Comparison of ENCODE assay signal across 13 cellular contexts in the genomic region with DNA sequence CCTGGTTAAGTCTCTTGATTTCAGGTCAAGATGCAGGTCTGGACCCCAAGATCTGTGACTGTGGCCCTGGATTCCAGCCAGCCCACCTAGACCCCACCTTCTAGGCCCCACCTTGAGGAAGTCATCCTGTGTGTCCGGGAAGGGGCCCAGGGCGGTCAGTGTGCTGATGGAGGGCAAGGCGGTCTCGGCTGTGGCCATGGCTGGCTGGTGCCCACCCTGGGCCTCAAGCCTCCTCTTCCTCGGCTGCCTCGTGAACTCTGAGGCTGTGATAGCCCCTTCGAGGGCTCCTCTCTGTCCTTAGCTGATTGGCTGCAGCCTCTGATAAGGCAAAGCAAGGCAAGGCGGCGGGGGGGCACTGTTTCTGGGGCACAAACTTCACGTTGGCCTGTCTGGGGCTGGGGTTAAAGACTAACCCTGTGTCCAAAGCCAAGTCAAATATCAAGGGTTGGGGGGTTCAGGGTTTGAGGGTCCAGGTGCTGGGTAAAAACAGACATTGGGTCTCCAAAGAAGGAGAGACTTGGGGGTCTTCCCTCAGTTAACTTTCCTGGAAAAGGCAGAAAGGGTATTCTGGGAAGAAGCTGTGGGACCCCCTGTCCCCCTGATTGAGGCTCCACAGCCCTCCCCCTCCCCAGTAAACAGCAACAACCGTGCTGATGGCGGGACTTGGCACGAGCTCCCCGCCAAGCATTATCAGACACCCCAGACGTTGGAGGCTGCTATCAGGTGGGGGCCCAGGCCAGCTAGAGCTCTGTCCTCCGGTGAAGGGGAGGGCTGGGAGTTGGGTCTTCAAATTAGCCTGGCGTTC. TPM values are rescaled to one million over a fixed set of nuclear protein-coding genes. Genes with fewer than 3 reads are reported as not detected.
DNase-seq lines count a peak whose midpoint lies in the region; ATAC-seq and TF ChIP-seq lines count a peak whose summit lies in the region.
"Had no signal": no experiment of that assay in that cellular context is flagged by ENCODE, and none has a peak within 500 bp of the region (broad histone marks: within the 10 kb centered on the region; RNA-seq: fewer than 3 reads in every experiment).

TSS of gene KLF1 (minus strand) at position 259 of the 805 bp plus-strand sequence. CDS start at position 198, 61 bp downstream.

- H3K79me2 ChIP-seq in Karpas-422 (ENCODE audit: low read length) = peaks cover 12% of the 10 kb centered on the region

- no peak for ATAC-seq in CD4-positive, CD25-positive, alpha-beta regulatory T cell (ENCODE audit: low read depth in 2 of 2)
- ATAC-seq in natural killer cell treated with Interleukin-12 subunit alpha and Interleukin-12 subunit beta and Interleukin-15 and Interleukin-18, amount 100 ng/mL, for 72 hours = no peak
- ATAC-seq in HG03175 (IDR thresholded peaks at IDR 0.05; ENCODE audit: unreplicated experiment) (no peak), omental fat pad (ENCODE audit: low FRiP score) (no peak)

- H3K9me3 ChIP-seq in CD4-positive, CD25-positive, alpha-beta regulatory T cell (ENCODE audit: control insufficient read depth in 2 of 2, low read length in 2 of 2) = peaks cover 0 to 6% of the 10 kb centered on the region in 2 experiments
- H3K9me3 ChIP-seq in Karpas-422 (ENCODE audit: low read length) (peaks cover 10% of the 10 kb centered on the region), colonic mucosa (no peaks in the 10 kb centered on the region)

- no peak within 1 kb of the TSS for H2AFZ ChIP-seq in Karpas-422 (ENCODE audit: low read length)

- H3K27ac ChIP-seq in CD4-positive, CD25-positive, alpha-beta regulatory T cell (ENCODE audit: insufficient read depth, low read length, poor library complexity, severe bottlenecking) = no peak within 1 kb of the TSS
- H3K27ac ChIP-seq in Karpas-422 (ENCODE audit: low read length) (no peak within 1 kb of the TSS), colonic mucosa (no peak within 1 kb of the TSS)

- intact Hi-C loops in colonic mucosa (cut with DNase I) = loop anchor here (5.0 kb wide), 1 partner anchor 75 kb away; no protein-coding TSS in a partner anchor

- H3K4me3 Mint-ChIP-seq in CD4-positive, CD25-positive, alpha-beta regulatory T cell = peak within 1 kb of the TSS; percentile 59 to 77 (median 70)
- peak within 1 kb of the TSS; percentile 51 for H3K4me3 Mint-ChIP-seq in natural killer cell treated with Interleukin-12 subunit alpha and Interleukin-12 subunit beta and Interleukin-15 and Interleukin-18, amount 100 ng/mL, for 72 hours

- H3K27ac Mint-ChIP-seq in CD4-positive, CD25-positive, alpha-beta regulatory T cell = no peak within 1 kb of the TSS
- no peak within 1 kb of the TSS for H3K27ac Mint-ChIP-seq in natural killer cell treated with Interleukin-12 subunit alpha and Interleukin-12 subunit beta and Interleukin-15 and Interleukin-18, amount 100 ng/mL, for 72 hours

- DNase-seq in CD4-positive, CD25-positive, alpha-beta regulatory T cell = no peak
- no peak for DNase-seq in Karpas-422
- no peak for DNase-seq in colonic mucosa
- DNase-seq in natural killer cell treated with Interleukin-12 subunit alpha and Interleukin-12 subunit beta and Interleukin-15 and Interleukin-18, amount 100 ng/mL, for 72 hours (ENCODE audit: low spot score) = no peak
- no peak for DNase-seq in DMS153 (lab: John Stamatoyannopoulos, UW)
- no peak for DNase-seq in omental fat pad (ENCODE audit: low spot score)
- no peak for DNase-seq in NCI-H774 (lab: John Stamatoyannopoulos, UW)
- DNase-seq: activated naive CD4-positive, alpha-beta T cell treated with Interleukin-2 at 50 U/mL for 16 hours; DMS 273 treated with DMSO at 0.1 percent for 48 hours; midbrain; NCI-H2171 treated with DMSO at 0.1 percent for 48 hours had no signal

- H4K20me1 ChIP-seq in Karpas-422 (ENCODE audit: insufficient read depth, low read depth, low read length) = no peaks in the 10 kb centered on the region; the same call in 1 of the 2 replicates

- peaks cover 37% of the 10 kb centered on the region for H3K4me1 ChIP-seq in CD4-positive, CD25-positive, alpha-beta regulatory T cell (ENCODE audit: control insufficient read depth, insufficient read depth, low read length, poor library complexity, severe bottlenecking)
- H3K4me1 ChIP-seq in Karpas-422 (ENCODE audit: low read length) (peaks cover 27% of the 10 kb centered on the region), colonic mucosa (peaks cover 6% of the 10 kb centered on the region)

- H3K27me3 ChIP-seq in CD4-positive, CD25-positive, alpha-beta regulatory T cell (ENCODE audit: control insufficient read depth, insufficient read depth, low read length) = no peaks in the 10 kb centered on the region
- H3K27me3 ChIP-seq in Karpas-422 (ENCODE audit: low read length) = no peaks in the 10 kb centered on the region
- H3K27me3 ChIP-seq in colonic mucosa = no peaks in the 10 kb centered on the region

- H3K4me1 Mint-ChIP-seq in CD4-positive, CD25-positive, alpha-beta regulatory T cell = peaks cover 8 to 39% (median 21%) of the 10 kb centered on the region in 4 donors
- peaks cover 21 to 25% of the 10 kb centered on the region in 2 donors for H3K4me1 Mint-ChIP-seq in natural killer cell treated with Interleukin-12 subunit alpha and Interleukin-12 subunit beta and Interleukin-15 and Interleukin-18, amount 100 ng/mL, for 72 hours (ENCODE audit: low read depth in 2 of 2)

- H3K36me3 ChIP-seq in CD4-positive, CD25-positive, alpha-beta regulatory T cell (ENCODE audit: control insufficient read depth, insufficient read depth, low read length) = no peaks in the 10 kb centered on the region
- H3K36me3 ChIP-seq in Karpas-422 (ENCODE audit: insufficient read depth, low read length) (no peaks in the 10 kb centered on the region), colonic mucosa (no peaks in the 10 kb centered on the region)
- H3K36me3 ChIP-seq: tibial nerve had no signal

- peak within 1 kb of the TSS; percentile 72 for H3K4me2 ChIP-seq in Karpas-422 (ENCODE audit: low read depth, low read length, poor library complexity, severe bottlenecking)

- H3K36me3 Mint-ChIP-seq in CD4-positive, CD25-positive, alpha-beta regulatory T cell = peaks cover 4% of the 10 kb centered on the region
- H3K36me3 Mint-ChIP-seq in natural killer cell treated with Interleukin-12 subunit alpha and Interleukin-12 subunit beta and Interleukin-15 and Interleukin-18, amount 100 ng/mL, for 72 hours = no peaks in the 10 kb centered on the region

- H3K9ac ChIP-seq in Karpas-422 (ENCODE audit: low read length) (peak within 1 kb of the TSS; percentile 46; the same call in 1 of the 2 replicates), colonic mucosa (ENCODE audit: low read depth in 2 of 2, low read length in 2 of 2) (peak within 1 kb of the TSS; percentile 14 to 66)

- no peak within 1 kb of the TSS for H3K4me3 ChIP-seq in CD4-positive, CD25-positive, alpha-beta regulatory T cell (ENCODE audit: low read depth, low read length)
- peak within 1 kb of the TSS; percentile 58; the same call in 1 of the 2 replicates for H3K4me3 ChIP-seq in Karpas-422 (ENCODE audit: low read length)
- peak within 1 kb of the TSS; percentile 50 for H3K4me3 ChIP-seq in colonic mucosa

- H3K9me2 ChIP-seq in Karpas-422 (replicated peaks; ENCODE audit: insufficient read depth, low read length) = no peaks in the 10 kb centered on the region

- peaks cover 0 to 3% (median 0%) of the 10 kb centered on the region in 7 donors for H3K9me3 Mint-ChIP-seq in CD4-positive, CD25-positive, alpha-beta regulatory T cell
- H3K9me3 Mint-ChIP-seq in natural killer cell treated with Interleukin-12 subunit alpha and Interleukin-12 subunit beta and Interleukin-15 and Interleukin-18, amount 100 ng/mL, for 72 hours = no peaks in the 10 kb centered on the region

- peaks cover 4% of the 10 kb centered on the region for H3K27me3 Mint-ChIP-seq in CD4-positive, CD25-positive, alpha-beta regulatory T cell
- H3K27me3 Mint-ChIP-seq in natural killer cell treated with Interleukin-12 subunit alpha and Interleukin-12 subunit beta and Interleukin-15 and Interleukin-18, amount 100 ng/mL, for 72 hours = no peaks in the 10 kb centered on the region

- TF ChIP-seq CTCF in colonic mucosa (IDR thresholded peaks at IDR 0.05) = no peak
- TF ChIP-seq CTCF in omental fat pad (IDR thresholded peaks at IDR 0.05) = no peak

RNA-seq across cellular contexts. Expression of gene KLF1, which starts in this region (rescaled TPM):
- not detected for total RNA-seq in CD4-positive, CD25-positive, alpha-beta regulatory T cell
- polyA plus RNA-seq in CD4-positive, CD25-positive, alpha-beta regulatory T cell = under 1 TPM in 1 of 4 donors, not detected in 3; 0.23 TPM
- total RNA-seq in Karpas-422 (2014; rRNA removed; shearing (Covaris generic); ENCODE audit: low replicate concordance) = not detected in 2 replicates
- total RNA-seq in colonic mucosa (under 1 TPM in 1 of 2 donors, not detected in 1; 0.25 TPM), omental fat pad (under 1 TPM in 1 of 4 donors, not detected in 3; 0.69 TPM)
- under 1 TPM; 0.52 to 0.89 TPM for total RNA-seq in natural killer cell treated with Interleukin-12 subunit alpha and Interleukin-12 subunit beta and Interleukin-15 and Interleukin-18, amount 100 ng/mL, for 72 hours
- total RNA-seq: tibial nerve had no signal
